10 cellular contexts compared by ENCODE assay signal in genomic region chr5:77973253-77973609, GRCh38.
DNase-seq lines count a peak whose midpoint lies in the region; ATAC-seq, FAIRE-seq and TF ChIP-seq lines count a peak whose summit lies in the region.
"Had no signal": no experiment of that assay in that cellular context is flagged by ENCODE, and none has a peak within 500 bp of the region (broad histone marks: within the 10 kb centered on the region; RNA-seq: fewer than 3 reads in every experiment).

No MANE protein-coding gene starts in this region.

- H3K4me3 ChIP-seq in GM12864 (ENCODE audit: low read depth, low read length), result peak overlapping the region; percentile 46; the same call in 1 of the 2 replicates
- peak overlapping the region in 3 of 4 donors; percentile 14 to 58 (median 38) for H3K4me3 ChIP-seq in esophagus squamous epithelium

- H3K36me3 ChIP-seq in esophagus squamous epithelium, result no peaks in the 10 kb centered on the region

- H3K4me1 Mint-ChIP-seq in T-cell, result peaks cover 13 to 20% (median 14%) of the 10 kb centered on the region in 3 donors
- peaks cover 10% of the 10 kb centered on the region for H3K4me1 Mint-ChIP-seq in progenitor cell of endocrine pancreas (ENCODE audit: low read depth)

- peaks cover 13 to 20% (median 16%) of the 10 kb centered on the region in 3 donors for H3K4me1 ChIP-seq in esophagus squamous epithelium

- H3K27ac Mint-ChIP-seq in T-cell (no peak overlapping the region), progenitor cell of endocrine pancreas (no peak overlapping the region)

- DNase-seq in GM12864 (ENCODE audit: low read depth), result no peak
- no peak for DNase-seq in T-cell
- no peak for DNase-seq in esophagus squamous epithelium (lab: John Stamatoyannopoulos, UW)
- no peak for DNase-seq in progenitor cell of endocrine pancreas (ENCODE audit: low spot score, unreplicated experiment)
- DNase-seq in GM19239 (ENCODE audit: insufficient read length, low spot score), result no peak
- no peak for DNase-seq in H4 (ENCODE audit: low spot score)

- no peaks in the 10 kb centered on the region for H3K9me3 Mint-ChIP-seq in T-cell
- H3K9me3 Mint-ChIP-seq in progenitor cell of endocrine pancreas (ENCODE audit: low read depth), result no peaks in the 10 kb centered on the region

- intact Hi-C loops in esophagus squamous epithelium (cut with DNase I), result no loop called here

- H3K27me3 Mint-ChIP-seq in T-cell, result peaks cover 56 to 67% of the 10 kb centered on the region in 2 donors
- H3K27me3 Mint-ChIP-seq in progenitor cell of endocrine pancreas, result peaks cover 81% of the 10 kb centered on the region

- no peak overlapping the region for H3K27ac ChIP-seq in esophagus squamous epithelium

- no peaks in the 10 kb centered on the region for H3K9me3 ChIP-seq in esophagus squamous epithelium

- peaks cover 5 to 96% (median 17%) of the 10 kb centered on the region in 4 donors for H3K27me3 ChIP-seq in esophagus squamous epithelium

- TF ChIP-seq POLR2A in esophagus squamous epithelium (IDR thresholded peaks at IDR 0.05), result no peak

- POLR2A ChIA-PET in T-cell (lab: Charles Lee), result no interaction called here

- CTCF ChIA-PET in T-cell (lab: Charles Lee), result no interaction called here

- TF ChIP-seq CTCF in GM12864 (IDR thresholded peaks at IDR 0.05; ENCODE audit: low read depth, low read length, missing control alignments), result no peak
- peak in 1 of 6 experiments; percentile 3 for TF ChIP-seq CTCF in esophagus squamous epithelium (IDR thresholded peaks at IDR 0.05)
- TF ChIP-seq CTCF in progenitor cell of endocrine pancreas (IDR thresholded peaks at IDR 0.05; ENCODE audit: unreplicated experiment), result no peak

- H3K36me3 Mint-ChIP-seq in T-cell, result no peaks in the 10 kb centered on the region
- H3K36me3 Mint-ChIP-seq in progenitor cell of endocrine pancreas (ENCODE audit: insufficient read depth), result peaks cover 1% of the 10 kb centered on the region

- H3K4me3 Mint-ChIP-seq in T-cell, result peak overlapping the region; percentile 59 to 67 (median 64)
- peak overlapping the region; percentile 63 for H3K4me3 Mint-ChIP-seq in progenitor cell of endocrine pancreas (ENCODE audit: low read depth)

- WGBS in esophagus squamous epithelium, 2 donors, result 25 to 29% methylated on average over 10 to 16 of the region's 19 CpGs

- ATAC-seq in T-cell (replicated peaks in 1 of 4), result peak in 1 of 4 experiments; percentile 27
- no peak for ATAC-seq in HG02798 (IDR thresholded peaks at IDR 0.05; ENCODE audit: poor library complexity, unreplicated experiment)
- no peak for ATAC-seq in HG02610 (IDR thresholded peaks at IDR 0.05; ENCODE audit: unreplicated experiment)
- ATAC-seq: HCT116 had no signal

- FAIRE-seq in GM19239 (lab: Jason Lieb, UNC), result no peak
- FAIRE-seq: TTC549 had no signal
